In genomic region chr22:33891992-33892391, GRCh38 we compare ENCODE assay signal across 1 cellular context.
TF ChIP-seq lines count a peak whose summit lies in the region.

No MANE protein-coding gene starts in this region.

TF ChIP-seq in GM12878, 131 proteins besides CTCF, POLR2A, EP300 and RAD21 (continued from another document):
- TF ChIP-seq IRF5 (IDR thresholded peaks at IDR 0.05; ENCODE audit: borderline replicate concordance) (no peak), NR2C1 (IDR thresholded peaks at IDR 0.05) (no peak), FOXM1 (IDR thresholded peaks at IDR 0.05; ENCODE audit: low read depth, low read length) (0 out of 2 replicates have a peak, but pooled peaks have one; percentile 29), BHLHE40 (IDR thresholded peaks at IDR 0.05; ENCODE audit: borderline replicate concordance in 1 of 2, low read depth in 2 of 2, low read length in 1 of 2) (no peak), ZBED1 (IDR thresholded peaks at IDR 0.05; ENCODE audit: borderline replicate concordance) (no peak), E2F8 (IDR thresholded peaks at IDR 0.05; ENCODE audit: low read depth, partially characterized antibody) (no peak), REST (IDR thresholded peaks at IDR 0.05; ENCODE audit: low read depth, low read length) (no peak), GATAD2B (conservative IDR thresholded peaks at IDR 0.05; ENCODE audit: low read depth) (no peak), NFIC (IDR thresholded peaks at IDR 0.05; ENCODE audit: low read depth, low read length) (peak; percentile 71; the same call in 1 of the 2 replicates), KAT2A (conservative IDR thresholded peaks at IDR 0.05; ENCODE audit: control insufficient read depth, low read depth, low read length) (no peak), TCF7 (IDR thresholded peaks at IDR 0.05; ENCODE audit: borderline replicate concordance) (peak; percentile 94), NBN (IDR thresholded peaks at IDR 0.05) (no peak), EZH2 (IDR thresholded peaks at IDR 0.05; ENCODE audit: borderline replicate concordance, control insufficient read depth, low read depth, low read length) (no peak), SKIL (IDR thresholded peaks at IDR 0.05; ENCODE audit: low read depth, poor library complexity, severe bottlenecking) (no peak), PAX8 (IDR thresholded peaks at IDR 0.05) (no peak), BCLAF1 (IDR thresholded peaks at IDR 0.05) (no peak), ZBTB33 (IDR thresholded peaks at IDR 0.05) (no peak), ZNF217 (IDR thresholded peaks at IDR 0.05) (no peak), NKRF (conservative IDR thresholded peaks at IDR 0.05) (no peak), ATF2 (IDR thresholded peaks at IDR 0.05; ENCODE audit: low read length) (0 out of 2 replicates have a peak, but pooled peaks have one; percentile 16), BCL11A (IDR thresholded peaks at IDR 0.05; ENCODE audit: low read depth, low read length) (0 out of 2 replicates have a peak, but pooled peaks have one; percentile 53), BMI1 (IDR thresholded peaks at IDR 0.05; ENCODE audit: borderline replicate concordance) (no peak), EED (IDR thresholded peaks at IDR 0.05; ENCODE audit: low read depth) (no peak), CBX5 (IDR thresholded peaks at IDR 0.05; ENCODE audit: low read depth) (no peak), CHD2 (IDR thresholded peaks at IDR 0.05; ENCODE audit: borderline replicate concordance, low read depth, low read length) (no peak), IKZF2 (IDR thresholded peaks at IDR 0.05) (no peak), IKZF1 (conservative IDR thresholded peaks at IDR 0.05) (no peak), PRDM15 (CRISPR knock-in tag; IDR thresholded peaks at IDR 0.05) (no peak), TBL1XR1 (IDR thresholded peaks at IDR 0.05; ENCODE audit: low read depth, low read length) (no peak), NRF1 (conservative IDR thresholded peaks at IDR 0.05; ENCODE audit: low read depth, low read length) (no peak), POU2F2 (IDR thresholded peaks at IDR 0.05; ENCODE audit: borderline replicate concordance, low read depth, low read length) (no peak), ETV6 (conservative IDR thresholded peaks at IDR 0.05 in 1 of 2, IDR thresholded peaks at IDR 0.05 in 1 of 2; ENCODE audit: borderline replicate concordance in 1 of 2, low read depth in 1 of 2) (peak in 1 of 2 experiments; percentile 39; a peak in 1 of 4 replicates)
